Comparison of ENCODE assay signal across 8 cellular contexts in the genomic region with DNA sequence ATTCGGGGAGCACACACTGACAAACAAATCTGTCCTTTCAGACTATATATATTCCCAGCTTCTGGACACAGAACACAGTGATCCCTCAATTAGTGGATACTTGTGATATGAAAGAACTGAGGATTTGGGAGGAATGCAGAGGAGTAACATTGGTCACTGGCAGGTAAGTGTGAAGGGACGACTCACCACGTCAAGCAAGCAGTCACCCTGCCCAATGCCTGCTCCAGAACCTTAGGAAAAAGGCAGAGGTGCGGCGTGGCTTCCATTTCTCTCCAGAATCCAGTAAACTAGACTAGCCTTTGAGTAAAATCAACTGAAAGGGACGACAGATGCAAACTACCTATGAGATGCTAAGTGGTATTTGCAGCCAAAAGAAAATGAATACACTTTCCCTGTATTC. TPM values are rescaled to one million over a fixed set of nuclear protein-coding genes. Genes with fewer than 3 reads are reported as not detected.
DNase-seq lines count a peak whose midpoint lies in the region; TF ChIP-seq lines count a peak whose summit lies in the region.

No MANE protein-coding gene starts in this region.

- no peak for TF ChIP-seq CTCF in Caco-2 (IDR thresholded peaks at IDR 0.05; ENCODE audit: insufficient read depth in 1 of 2, low read depth in 1 of 2, low read length in 1 of 2, severe bottlenecking in 1 of 2, unreplicated experiment in 1 of 2)
- TF ChIP-seq CTCF in OCI-LY7 (conservative IDR thresholded peaks at IDR 0.05; ENCODE audit: low read length) = no peak
- TF ChIP-seq CTCF in endodermal cell (conservative IDR thresholded peaks at IDR 0.05) = no peak
- TF ChIP-seq CTCF in osteoblast (IDR thresholded peaks at IDR 0.05; ENCODE audit: extremely low read depth, low read depth, low read length) = no peak

- CTCF ChIA-PET in Caco-2 (lab: Charles Lee) = interaction anchor here (1.2 kb wide), 1 partner anchor 9 kb away, joined by 5 read pairs; no protein-coding TSS in a partner anchor
- CTCF ChIA-PET in OCI-LY7 (lab: Charles Lee; ENCODE audit: unreplicated experiment) = interaction anchor here (1.0 to 1.3 kb wide), 2 partner anchors 9 to 543 kb away, joined by 3 to 8 read pairs; no protein-coding TSS in a partner anchor
- CTCF ChIA-PET in HEK293T (lab: Yijun Ruan, JAX) = interaction anchor here (2.0 kb wide), 1 partner anchor 10 kb away, joined by 16 read pairs; no protein-coding TSS in a partner anchor

- DNase-seq in Caco-2 = no peak
- no peak for DNase-seq in OCI-LY7 (ENCODE audit: low spot score)
- DNase-seq in endodermal cell = peak; percentile 53
- peak; percentile 83 for DNase-seq in osteoblast (ENCODE audit: insufficient read length, low spot score, missing footprints)
- DNase-seq in HEK293T (ENCODE audit: extremely low spot score) = no peak
- DNase-seq in NCI-H748 treated with DMSO at 0.1 percent for 48 hours (lab: John Stamatoyannopoulos, UW) = no peak
- no peak for DNase-seq in hippocampal formation (lab: John Stamatoyannopoulos, UW)
- DNase-seq in H4 (ENCODE audit: low spot score) = no peak

- H4K20me1 ChIP-seq in OCI-LY7 (ENCODE audit: insufficient read depth, low read length) (peaks cover 22% of the 10 kb centered on the region), osteoblast (ENCODE audit: insufficient read depth, low read length) (peaks cover 30% of the 10 kb centered on the region)

- H3K36me3 Mint-ChIP-seq in Caco-2 (ENCODE audit: insufficient read depth, unreplicated experiment) = peaks cover under 1% of the 10 kb centered on the region
- H3K36me3 Mint-ChIP-seq in endodermal cell (ENCODE audit: low read depth) = peaks cover 13% of the 10 kb centered on the region

- 34 to 40% methylated on average over 3 to 6 of the region's 6 CpGs for WGBS in endodermal cell (ENCODE audit: insufficient coverage in 1 of 2, insufficient read length in 1 of 2), 2 experiments

- H3K27me3 ChIP-seq in Caco-2 (replicated peaks; ENCODE audit: control insufficient read depth, insufficient read depth, low read length) (no peaks in the 10 kb centered on the region), endodermal cell (ENCODE audit: control insufficient read depth, insufficient read depth, low read length, poor library complexity, severe bottlenecking) (peaks cover 22% of the 10 kb centered on the region), osteoblast (ENCODE audit: insufficient read depth, low read length) (no peaks in the 10 kb centered on the region)

- H3K4me1 Mint-ChIP-seq in Caco-2 (ENCODE audit: low read depth, unreplicated experiment) (peaks cover 7% of the 10 kb centered on the region), endodermal cell (peaks cover 20% of the 10 kb centered on the region)

- H3K9me3 ChIP-seq in Caco-2 = no peaks in the 10 kb centered on the region
- no peaks in the 10 kb centered on the region for H3K9me3 ChIP-seq in OCI-LY7 (ENCODE audit: low read length)
- H3K9me3 ChIP-seq in endodermal cell (ENCODE audit: control insufficient read depth, low read length) = no peaks in the 10 kb centered on the region
- no peaks in the 10 kb centered on the region for H3K9me3 ChIP-seq in osteoblast (ENCODE audit: low read depth, low read length)

- no peak overlapping the region for H3K27ac ChIP-seq in OCI-LY7 (ENCODE audit: low read depth, low read length, poor library complexity, severe bottlenecking)
- no peak overlapping the region for H3K27ac ChIP-seq in endodermal cell (ENCODE audit: low read depth, low read length)
- H3K27ac ChIP-seq in osteoblast (ENCODE audit: low read depth, low read length) = peak overlapping the region; percentile 11

- no peaks in the 10 kb centered on the region for H3K9me2 ChIP-seq in OCI-LY7 (ENCODE audit: insufficient read depth, low read length)

- peak overlapping the region; percentile 100 for H3K4me2 ChIP-seq in OCI-LY7 (ENCODE audit: low read length)
- H3K4me2 ChIP-seq in osteoblast (ENCODE audit: insufficient read depth, low read length) = peak overlapping the region; percentile 93

- no peaks in the 10 kb centered on the region for H3K9me3 Mint-ChIP-seq in Caco-2 (ENCODE audit: unreplicated experiment)
- H3K9me3 Mint-ChIP-seq in endodermal cell = peaks cover 3% of the 10 kb centered on the region

- BruUV-seq in Caco-2 (replicated peaks; lab: Mats Ljungman, UMichigan) (TSS peak; percentile 25), OCI-LY7 (replicated peaks; lab: Mats Ljungman, UMichigan) (no TSS peak)

- POLR2A ChIA-PET in Caco-2 (lab: Charles Lee) = no interaction called here
- POLR2A ChIA-PET in OCI-LY7 (lab: Charles Lee) = interaction anchor here (1.3 kb wide), 1 partner anchor 10 kb away, joined by 3 read pairs; no protein-coding TSS in a partner anchor
- POLR2A ChIA-PET in HEK293T (lab: Yijun Ruan, JAX) = no interaction called here

- H2AFZ ChIP-seq in OCI-LY7 (ENCODE audit: low read length) (no peak overlapping the region), osteoblast (ENCODE audit: low read length) (peak overlapping the region; percentile 97)

- H3K36me3 ChIP-seq in Caco-2 (ENCODE audit: control insufficient read depth, insufficient read depth, low read length) = no peaks in the 10 kb centered on the region
- peaks cover 18% of the 10 kb centered on the region for H3K36me3 ChIP-seq in OCI-LY7 (ENCODE audit: insufficient read depth, low read length)
- peaks cover 11% of the 10 kb centered on the region for H3K36me3 ChIP-seq in endodermal cell (ENCODE audit: control insufficient read depth, insufficient read depth, low read length)
- peaks cover 15% of the 10 kb centered on the region for H3K36me3 ChIP-seq in osteoblast (ENCODE audit: insufficient read depth, low read length)

- peak overlapping the region; percentile 99 for H3K4me3 ChIP-seq in Caco-2 (ENCODE audit: low read depth, low read length)
- peak overlapping the region; percentile 100 for H3K4me3 ChIP-seq in OCI-LY7 (ENCODE audit: low read depth, low read length, poor library complexity, severe bottlenecking)
- H3K4me3 ChIP-seq in endodermal cell (ENCODE audit: low read length) = peak overlapping the region; percentile 97
- H3K4me3 ChIP-seq in osteoblast (ENCODE audit: insufficient read depth, low read length) = peak overlapping the region; percentile 97

- H3K27me3 Mint-ChIP-seq in Caco-2 (ENCODE audit: insufficient read depth, unreplicated experiment) (peaks cover 5% of the 10 kb centered on the region), endodermal cell (ENCODE audit: insufficient read depth) (peaks cover 32% of the 10 kb centered on the region)

- intact Hi-C loops in Caco-2 (cut with micrococcal nuclease; ENCODE audit: unreplicated experiment) (no loop called here), OCI-LY7 (cut with micrococcal nuclease; ENCODE audit: unreplicated experiment) (no loop called here)

- H3K79me2 ChIP-seq in OCI-LY7 (ENCODE audit: insufficient read depth, low read depth, low read length) = peaks cover 44% of the 10 kb centered on the region
- peaks cover 61% of the 10 kb centered on the region for H3K79me2 ChIP-seq in osteoblast (ENCODE audit: insufficient read depth, low read length)

- H3K9ac ChIP-seq in endodermal cell (ENCODE audit: extremely low read depth, low read length, poor library complexity, severe bottlenecking) = peak overlapping the region; percentile 58

- H3K27ac Mint-ChIP-seq in Caco-2 (ENCODE audit: unreplicated experiment) = no peak overlapping the region
- H3K27ac Mint-ChIP-seq in endodermal cell = no peak overlapping the region

- H3K4me3 Mint-ChIP-seq in Caco-2 (ENCODE audit: unreplicated experiment) = peak overlapping the region; percentile 95
- peak overlapping the region; percentile 85 for H3K4me3 Mint-ChIP-seq in endodermal cell

- H3K4me1 ChIP-seq in Caco-2 (peaks cover 4% of the 10 kb centered on the region; the same call in 1 of the 2 replicates), OCI-LY7 (ENCODE audit: insufficient read depth, low read length, poor library complexity, severe bottlenecking) (peaks cover 25% of the 10 kb centered on the region), endodermal cell (ENCODE audit: control insufficient read depth, insufficient read depth, low read length) (no peaks in the 10 kb centered on the region), osteoblast (ENCODE audit: insufficient read depth, low read length) (peaks cover 18% of the 10 kb centered on the region)

TF ChIP-seq in HEK293T, 16 proteins besides CTCF, POLR2A, EP300 and RAD21:
- TF ChIP-seq PKNOX1 (IDR thresholded peaks at IDR 0.05) (no peak), LEF1 (IDR thresholded peaks at IDR 0.05; ENCODE audit: borderline replicate concordance) (no peak), HDGF (IDR thresholded peaks at IDR 0.05; ENCODE audit: borderline replicate concordance) (no peak), L3MBTL2 (conservative IDR thresholded peaks at IDR 0.05) (no peak), FOXK2 (IDR thresholded peaks at IDR 0.05) (no peak), ELF4 (IDR thresholded peaks at IDR 0.05) (no peak), ZNF384 (IDR thresholded peaks at IDR 0.05) (no peak), FOXA1 (IDR thresholded peaks at IDR 0.05) (no peak)

RNA-seq across cellular contexts. Expression of gene CCDC93, which starts 1.1 kb away (rescaled TPM):
- total RNA-seq in Caco-2 (2022) (34.7 and 35.4 TPM in 2 replicates), OCI-LY7 (2022) (50.0 and 53.8 TPM in 2 replicates), endodermal cell (10 to 100 TPM; 35.6 to 36.6 TPM), osteoblast (40.5 and 47.7 TPM in 2 replicates)
- 25.6 and 28.2 TPM in 2 replicates for total RNA-seq in OCI-LY7 (2014; rRNA removed; shearing (Covaris generic))
- 37.7 TPM for polyA plus RNA-seq in endodermal cell (2013, experiment 1 of 2)
- 30.9 TPM for polyA plus RNA-seq in endodermal cell (2013, experiment 2 of 2)
- total RNA-seq in H4 (2014; rRNA removed; shearing (Covaris generic)) = 3.7 and 8.1 TPM in 2 replicates

Comparison
In these comparisons a context has a peak if more than half of its experiments do, and no peak if none do; other contexts are left out.
1. DNase-seq: peak in endodermal cell (single experiment) and osteoblast (single experiment); none in Caco-2 (0 of 2), OCI-LY7 (single experiment), HEK293T (single experiment), NCI-H748 treated with DMSO at 0.1 percent for 48 hours (single experiment), hippocampal formation (0 of 2) and H4 (single experiment).
2. Peak in every context shown above with its lines, with median percentiles within 50 percentile points of each other: H3K4me3 ChIP-seq.